ENCODE assay signal across 14 cellular contexts in genomic region chr1:235911876-235912275, GRCh38.
"Had no signal": no experiment of that assay in that cellular context is flagged by ENCODE, and none has a peak within 500 bp of the region (broad histone marks: within the 10 kb centered on the region; RNA-seq: fewer than 3 reads in every experiment).

No MANE protein-coding gene starts in this region.

- H3K27me3 Mint-ChIP-seq: activated naive CD8-positive, alpha-beta T cell treated with anti-CD3 and anti-CD28 coated beads, Interleukin-2, amount 10 ng/mL, durations not matched to agents 7 days and 5 days had no signal

- ATAC-seq: activated CD4-positive, CD25-positive, alpha-beta regulatory T cell treated with anti-CD3 and anti-CD28 coated beads, Interleukin-2, amount 50 U/mL, for 24 hours; activated T-cell treated with anti-CD3 and anti-CD28 coated beads, Interleukin-2, amount 50 U/mL, for 72 hours; gastrocnemius medialis had no signal

- H3K9me3 Mint-ChIP-seq: activated T-cell treated with anti-CD3 and anti-CD28 coated beads, Interleukin-2, amount 50 U/mL, for 72 hours; mesothelial cell of epicardium; neural crest cell; T-helper 2 cell treated with Interferon-gamma antibody and Interleukin-4, amounts not matched to agents 5 μg/mL and 100 μg/mL, for 36 hours had no signal

- H3K36me3 ChIP-seq: cardiac muscle cell, gastrocnemius medialis, stomach had no signal

- DNase-seq: activated CD4-positive, alpha-beta T cell treated with anti-CD3 and anti-CD28 coated beads, Interleukin-2, amount 50 U/mL, for 4 hours; activated gamma-delta T cell treated with Interleukin-2 at 50 U/mL for 16 hours; activated naive CD8-positive, alpha-beta T cell treated with anti-CD3 and anti-CD28 coated beads, Interleukin-2, amount 10 ng/mL, durations not matched to agents 7 days and 5 days; activated T-cell treated with anti-CD3 and anti-CD28 coated beads, Interleukin-2, amount 50 U/mL, for 72 hours; aorta; gastrocnemius medialis; kidney glomerular epithelial cell; retina; stomach had no signal

- H3K4me3 ChIP-seq: cardiac muscle cell, gastrocnemius medialis, stomach had no signal

- H3K36me3 Mint-ChIP-seq: activated naive CD8-positive, alpha-beta T cell treated with anti-CD3 and anti-CD28 coated beads, Interleukin-2, amount 10 ng/mL, durations not matched to agents 7 days and 5 days; mesothelial cell of epicardium had no signal

- H3K27ac ChIP-seq: cardiac muscle cell, gastrocnemius medialis had no signal

- H3K4me1 ChIP-seq: gastrocnemius medialis had no signal

- H3K4me3 Mint-ChIP-seq: activated naive CD8-positive, alpha-beta T cell treated with anti-CD3 and anti-CD28 coated beads, Interleukin-2, amount 10 ng/mL, durations not matched to agents 7 days and 5 days; activated T-cell treated with anti-CD3 and anti-CD28 coated beads, Interleukin-2, amount 50 U/mL, for 72 hours; mesothelial cell of epicardium; neural crest cell; T-helper 2 cell treated with Interferon-gamma antibody and Interleukin-4, amounts not matched to agents 5 μg/mL and 100 μg/mL, for 36 hours had no signal

- H3K9me3 ChIP-seq: gastrocnemius medialis, stomach had no signal

- H3K27ac Mint-ChIP-seq: activated naive CD8-positive, alpha-beta T cell treated with anti-CD3 and anti-CD28 coated beads, Interleukin-2, amount 10 ng/mL, durations not matched to agents 7 days and 5 days; activated T-cell treated with anti-CD3 and anti-CD28 coated beads, Interleukin-2, amount 50 U/mL, for 72 hours; mesothelial cell of epicardium; T-helper 2 cell treated with Interferon-gamma antibody and Interleukin-4, amounts not matched to agents 5 μg/mL and 100 μg/mL, for 36 hours had no signal

- H3K27me3 ChIP-seq: cardiac muscle cell, stomach had no signal
